28 cellular contexts compared by ENCODE assay signal in the genomic region with DNA sequence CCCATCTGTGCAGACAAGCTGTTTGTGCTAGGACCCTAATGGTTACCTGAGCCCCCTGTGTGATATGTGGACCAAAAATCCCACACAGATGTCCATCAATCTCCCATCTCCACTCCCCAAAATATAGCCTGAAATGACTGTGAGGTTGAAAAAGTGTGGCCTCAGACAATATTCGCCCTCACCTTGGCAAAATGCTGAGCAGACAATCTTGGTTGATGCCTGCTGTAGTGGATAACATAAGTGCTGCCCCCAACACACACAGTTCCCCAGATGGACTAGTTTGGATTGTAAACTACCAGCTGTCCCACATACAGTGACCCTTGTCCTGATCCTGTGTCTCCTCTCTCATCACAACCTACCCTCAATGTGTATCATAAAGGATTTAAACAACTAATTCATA.
"Had no signal": no experiment of that assay in that cellular context is flagged by ENCODE, and none has a peak within 500 bp of the region (broad histone marks: within the 10 kb centered on the region; RNA-seq: fewer than 3 reads in every experiment).

No MANE protein-coding gene starts in this region.

- H3K9me3 ChIP-seq: ovary, psoas muscle, suprapubic skin, testis, tibial artery, transverse colon, upper lobe of right lung, uterus had no signal

- H2AFZ ChIP-seq: neural progenitor cell, parathyroid adenoma had no signal

- H3K4me3 ChIP-seq: neural progenitor cell, ovary, psoas muscle, skin epidermis, smooth muscle cell, spleen, suprapubic skin, testis, tibial artery, transverse colon, upper lobe of right lung, uterus had no signal

- H3K9ac ChIP-seq: neural progenitor cell, parathyroid adenoma had no signal

- H3K79me2 ChIP-seq: parathyroid adenoma had no signal

- H3K27me3 ChIP-seq: neural progenitor cell, ovary, spleen, suprapubic skin, testis, tibial artery, transverse colon, upper lobe of right lung, uterus had no signal

- H3K4me1 ChIP-seq: neural progenitor cell, parathyroid adenoma, psoas muscle, spleen, suprapubic skin, testis, upper lobe of right lung, uterus had no signal

- DNase-seq: natural killer cell; occipital lobe; ovary; posterior cingulate gyrus; psoas muscle; right cardiac atrium; spleen; stimulated activated CD4-positive, alpha-beta T cell treated with anti-CD3 and anti-CD28 coated beads, Interleukin-12 subunit alpha, Interleukin-12 subunit beta, amount 100 ng/mL, for 4 hours; stimulated activated CD4-positive, alpha-beta T cell treated with anti-CD3 and anti-CD28 coated beads, Interleukin-1b, Interleukin-23, amount 100 ng/mL, for 48 hours; stimulated activated CD4-positive, alpha-beta T cell treated with anti-CD3 and anti-CD28 coated beads, Interleukin-4, amount 100 ng/mL, for 1 hour; stimulated activated CD4-positive, alpha-beta T cell treated with anti-CD3 and anti-CD28 coated beads, Interleukin-4, amount 100 ng/mL, for 4 hours; stimulated activated CD8-positive, alpha-beta memory T cell treated with anti-CD3 and anti-CD28 coated beads, Interleukin-4, amount 100 ng/mL, for 48 hours; stimulated activated naive CD4-positive, alpha-beta T cell; stimulated activated naive CD8-positive, alpha-beta T cell treated with anti-CD3 and anti-CD28 coated beads, Interleukin-15, amount 100 ng/mL, for 72 hours; stimulated activated naive CD8-positive, alpha-beta T cell treated with anti-CD3 and anti-CD28 coated beads, Interleukin-15, Interleukin-2, amounts not matched to agents 100 U/mL and 50 U/mL, for 24 hours; substantia nigra; testis; tibial artery; transverse colon; upper lobe of right lung; uterus had no signal

- ATAC-seq: natural killer cell; psoas muscle; right cardiac atrium; sciatic nerve; stimulated activated memory B cell treated with anti-CD40 and anti-IgM and Interleukin-4, amounts not matched to agents 10 μg/mL and 1 μg/mL and 100 μg/mL, for 72 hours; stimulated activated naive CD8-positive, alpha-beta T cell treated with anti-CD3 and anti-CD28 coated beads, Interleukin-15, amount 100 ng/mL, for 72 hours; stimulated activated naive CD8-positive, alpha-beta T cell treated with anti-CD3 and anti-CD28 coated beads, Interleukin-15, Interleukin-2, amounts not matched to agents 100 U/mL and 50 U/mL, for 24 hours had no signal

- H3K36me3 ChIP-seq: neural progenitor cell, ovary, spleen, suprapubic skin, tibial artery, transverse colon, upper lobe of right lung, uterus had no signal

- H3K27ac ChIP-seq: neural progenitor cell, ovary, parathyroid adenoma, psoas muscle, spleen, suprapubic skin, testis, tibial artery, transverse colon, upper lobe of right lung, uterus had no signal

- H3K4me2 ChIP-seq: neural progenitor cell, smooth muscle cell had no signal
